ENCODE assay signal across 9 cellular contexts in the genomic region with DNA sequence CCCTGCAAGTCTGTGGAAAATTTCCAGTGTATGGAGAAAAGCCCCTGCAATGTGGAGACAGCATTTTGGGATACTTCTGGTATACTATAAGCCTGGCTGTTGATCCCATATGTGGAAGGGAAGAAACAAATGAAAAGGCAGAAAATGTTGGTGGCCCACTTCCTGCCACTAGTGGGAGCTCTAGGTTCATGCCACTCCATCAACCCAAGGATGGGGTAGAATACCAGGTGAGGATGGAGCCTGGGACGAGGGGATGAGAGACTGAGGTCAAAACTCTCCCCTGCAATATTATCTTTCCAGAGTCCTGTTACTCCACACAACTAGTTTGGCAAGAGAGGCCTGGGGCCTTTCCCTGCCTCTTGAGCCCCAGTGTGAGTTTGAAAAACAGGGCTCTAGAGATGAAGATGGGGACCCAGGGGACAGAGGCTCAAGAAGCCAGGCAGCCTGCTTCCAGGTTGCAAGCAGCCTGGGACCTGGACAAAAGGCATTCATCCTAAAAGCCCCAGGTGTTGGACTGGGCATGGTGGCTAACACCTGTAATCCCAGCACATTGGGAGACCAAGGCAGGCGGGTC. TPM values are rescaled to one million over a fixed set of nuclear protein-coding genes. Genes with fewer than 3 reads are reported as not detected.
A peak's percentile ranks its signal among the peaks of the same experiment; 100 is the strongest.
DNase-seq lines count a peak whose midpoint lies in the region; ATAC-seq and TF ChIP-seq lines count a peak whose summit lies in the region.
"Had no signal": no experiment of that assay in that cellular context is flagged by ENCODE, and none has a peak within 500 bp of the region (broad histone marks: within the 10 kb centered on the region; RNA-seq: fewer than 3 reads in every experiment).

No MANE protein-coding gene starts in this region.

- no peaks in the 10 kb centered on the region for H3K9me2 ChIP-seq in hepatocyte (replicated peaks; ENCODE audit: insufficient read depth)

- H3K27me3 ChIP-seq in hepatocyte, result no peaks in the 10 kb centered on the region

- no peaks in the 10 kb centered on the region for H4K20me1 ChIP-seq in hepatocyte (ENCODE audit: insufficient read depth, poor library complexity, severe bottlenecking)

- H3K79me2 ChIP-seq in hepatocyte, result no peaks in the 10 kb centered on the region

- no peaks in the 10 kb centered on the region for H3K27me3 Mint-ChIP-seq in T-helper 17 cell

- H3K9me3 ChIP-seq in T-helper 17 cell (ENCODE audit: control insufficient read depth, low read length, poor library complexity, severe bottlenecking) (no peaks in the 10 kb centered on the region), hepatocyte (ENCODE audit: low read depth) (no peaks in the 10 kb centered on the region)

- no peak overlapping the region for H3K4me2 ChIP-seq in hepatocyte

- H3K4me1 Mint-ChIP-seq in T-helper 17 cell, result peaks cover 9% of the 10 kb centered on the region

- H2AFZ ChIP-seq in hepatocyte, result no peak overlapping the region

- H3K36me3 ChIP-seq in hepatocyte (replicated peaks; ENCODE audit: insufficient read depth, low read depth), result no peaks in the 10 kb centered on the region

- H3K36me3 Mint-ChIP-seq in T-helper 17 cell (ENCODE audit: low read depth), result no peaks in the 10 kb centered on the region

- WGBS in hepatocyte (ENCODE audit: low lambda C conversion rate, missing lambda C conversion rate), result 89% methylated on average over 2 of the region's 2 CpGs

- ATAC-seq in T-helper 17 cell, result peak; percentile 31
- no peak for ATAC-seq in HG03565 (IDR thresholded peaks at IDR 0.05; ENCODE audit: unreplicated experiment)
- no peak for ATAC-seq in HG02970 (IDR thresholded peaks at IDR 0.05; ENCODE audit: low FRiP score, unreplicated experiment)
- no peak for ATAC-seq in GM19328 (IDR thresholded peaks at IDR 0.05; ENCODE audit: unreplicated experiment)

- TF ChIP-seq CTCF in GM12873 (IDR thresholded peaks at IDR 0.05; ENCODE audit: insufficient read depth, low read depth, low read length, missing control alignments) (peak; percentile 63), hepatocyte (IDR thresholded peaks at IDR 0.05; ENCODE audit: poor library complexity) (peak; percentile 38)

- DNase-seq in AG08395 (ENCODE audit: low spot score) (peak; percentile 20), T-helper 17 cell (no peak), hepatocyte (ENCODE audit: low spot score) (no peak), activated gamma-delta T cell treated with Interleukin-2 at 50 U/mL for 16 hours (no peak)

- no peak overlapping the region for H3K4me3 ChIP-seq in hepatocyte

- no peak overlapping the region for H3K4me3 Mint-ChIP-seq in T-helper 17 cell

- peak overlapping the region; percentile 61 for H3K27ac Mint-ChIP-seq in T-helper 17 cell

- H3K27ac ChIP-seq in hepatocyte, result no peak overlapping the region

- no peaks in the 10 kb centered on the region for H3K4me1 ChIP-seq in hepatocyte (ENCODE audit: insufficient read depth)

RNA-seq across cellular contexts. Expression of a gene that starts 31.9 kb away (rescaled TPM):
- not detected for total RNA-seq in T-helper 17 cell
- 0.12 and 0.27 TPM in 2 replicates for total RNA-seq in hepatocyte
- not detected in 2 replicates for polyA plus RNA-seq in hepatocyte
- total RNA-seq: mononuclear cell had no signal
